In the genomic region with DNA sequence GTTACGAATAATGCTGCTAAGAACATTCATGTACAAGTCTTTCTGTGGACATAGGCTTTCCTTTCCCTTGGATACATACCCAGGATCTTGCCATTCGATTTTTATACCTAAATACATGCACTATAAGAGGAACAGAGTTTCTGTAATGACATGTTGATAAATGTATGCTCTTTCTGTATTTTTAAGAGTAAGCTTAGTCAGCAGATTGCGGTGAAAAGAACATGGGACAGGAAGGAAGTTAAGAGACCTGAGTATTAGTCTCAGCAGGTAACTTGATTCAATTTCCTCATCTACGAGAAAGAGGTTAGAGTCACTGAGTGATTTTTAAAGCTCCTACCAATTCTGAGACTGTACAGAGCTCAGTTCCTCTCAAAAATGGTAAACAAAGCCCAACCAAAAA, we compare ENCODE assay signal across 1 cellular context.
TF ChIP-seq lines count a peak whose summit lies in the region.

No MANE protein-coding gene starts in this region.

TF ChIP-seq in GM23338, 12 proteins besides CTCF, POLR2A, EP300 and RAD21:
- TF ChIP-seq, protein P1, sequence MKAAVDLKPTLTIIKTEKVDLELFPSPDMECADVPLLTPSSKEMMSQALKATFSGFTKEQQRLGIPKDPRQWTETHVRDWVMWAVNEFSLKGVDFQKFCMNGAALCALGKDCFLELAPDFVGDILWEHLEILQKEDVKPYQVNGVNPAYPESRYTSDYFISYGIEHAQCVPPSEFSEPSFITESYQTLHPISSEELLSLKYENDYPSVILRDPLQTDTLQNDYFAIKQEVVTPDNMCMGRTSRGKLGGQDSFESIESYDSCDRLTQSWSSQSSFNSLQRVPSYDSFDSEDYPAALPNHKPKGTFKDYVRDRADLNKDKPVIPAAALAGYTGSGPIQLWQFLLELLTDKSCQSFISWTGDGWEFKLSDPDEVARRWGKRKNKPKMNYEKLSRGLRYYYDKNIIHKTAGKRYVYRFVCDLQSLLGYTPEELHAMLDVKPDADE (IDR thresholded peaks at IDR 0.05): no peak
- TF ChIP-seq EZH2 (IDR thresholded peaks at IDR 0.05; ENCODE audit: low read depth, unreplicated experiment): no peak
- no peak for TF ChIP-seq POLR2AphosphoS5 (IDR thresholded peaks at IDR 0.05; ENCODE audit: low read depth)
- TF ChIP-seq EZH2phosphoT487 (IDR thresholded peaks at IDR 0.05; ENCODE audit: unreplicated experiment): no peak
- no peak for TF ChIP-seq NANOG (IDR thresholded peaks at IDR 0.05; ENCODE audit: borderline replicate concordance)
- no peak for TF ChIP-seq CREB1 (CRISPR knock-in tag; IDR thresholded peaks at IDR 0.05; ENCODE audit: low read depth)
- TF ChIP-seq, protein P2, sequence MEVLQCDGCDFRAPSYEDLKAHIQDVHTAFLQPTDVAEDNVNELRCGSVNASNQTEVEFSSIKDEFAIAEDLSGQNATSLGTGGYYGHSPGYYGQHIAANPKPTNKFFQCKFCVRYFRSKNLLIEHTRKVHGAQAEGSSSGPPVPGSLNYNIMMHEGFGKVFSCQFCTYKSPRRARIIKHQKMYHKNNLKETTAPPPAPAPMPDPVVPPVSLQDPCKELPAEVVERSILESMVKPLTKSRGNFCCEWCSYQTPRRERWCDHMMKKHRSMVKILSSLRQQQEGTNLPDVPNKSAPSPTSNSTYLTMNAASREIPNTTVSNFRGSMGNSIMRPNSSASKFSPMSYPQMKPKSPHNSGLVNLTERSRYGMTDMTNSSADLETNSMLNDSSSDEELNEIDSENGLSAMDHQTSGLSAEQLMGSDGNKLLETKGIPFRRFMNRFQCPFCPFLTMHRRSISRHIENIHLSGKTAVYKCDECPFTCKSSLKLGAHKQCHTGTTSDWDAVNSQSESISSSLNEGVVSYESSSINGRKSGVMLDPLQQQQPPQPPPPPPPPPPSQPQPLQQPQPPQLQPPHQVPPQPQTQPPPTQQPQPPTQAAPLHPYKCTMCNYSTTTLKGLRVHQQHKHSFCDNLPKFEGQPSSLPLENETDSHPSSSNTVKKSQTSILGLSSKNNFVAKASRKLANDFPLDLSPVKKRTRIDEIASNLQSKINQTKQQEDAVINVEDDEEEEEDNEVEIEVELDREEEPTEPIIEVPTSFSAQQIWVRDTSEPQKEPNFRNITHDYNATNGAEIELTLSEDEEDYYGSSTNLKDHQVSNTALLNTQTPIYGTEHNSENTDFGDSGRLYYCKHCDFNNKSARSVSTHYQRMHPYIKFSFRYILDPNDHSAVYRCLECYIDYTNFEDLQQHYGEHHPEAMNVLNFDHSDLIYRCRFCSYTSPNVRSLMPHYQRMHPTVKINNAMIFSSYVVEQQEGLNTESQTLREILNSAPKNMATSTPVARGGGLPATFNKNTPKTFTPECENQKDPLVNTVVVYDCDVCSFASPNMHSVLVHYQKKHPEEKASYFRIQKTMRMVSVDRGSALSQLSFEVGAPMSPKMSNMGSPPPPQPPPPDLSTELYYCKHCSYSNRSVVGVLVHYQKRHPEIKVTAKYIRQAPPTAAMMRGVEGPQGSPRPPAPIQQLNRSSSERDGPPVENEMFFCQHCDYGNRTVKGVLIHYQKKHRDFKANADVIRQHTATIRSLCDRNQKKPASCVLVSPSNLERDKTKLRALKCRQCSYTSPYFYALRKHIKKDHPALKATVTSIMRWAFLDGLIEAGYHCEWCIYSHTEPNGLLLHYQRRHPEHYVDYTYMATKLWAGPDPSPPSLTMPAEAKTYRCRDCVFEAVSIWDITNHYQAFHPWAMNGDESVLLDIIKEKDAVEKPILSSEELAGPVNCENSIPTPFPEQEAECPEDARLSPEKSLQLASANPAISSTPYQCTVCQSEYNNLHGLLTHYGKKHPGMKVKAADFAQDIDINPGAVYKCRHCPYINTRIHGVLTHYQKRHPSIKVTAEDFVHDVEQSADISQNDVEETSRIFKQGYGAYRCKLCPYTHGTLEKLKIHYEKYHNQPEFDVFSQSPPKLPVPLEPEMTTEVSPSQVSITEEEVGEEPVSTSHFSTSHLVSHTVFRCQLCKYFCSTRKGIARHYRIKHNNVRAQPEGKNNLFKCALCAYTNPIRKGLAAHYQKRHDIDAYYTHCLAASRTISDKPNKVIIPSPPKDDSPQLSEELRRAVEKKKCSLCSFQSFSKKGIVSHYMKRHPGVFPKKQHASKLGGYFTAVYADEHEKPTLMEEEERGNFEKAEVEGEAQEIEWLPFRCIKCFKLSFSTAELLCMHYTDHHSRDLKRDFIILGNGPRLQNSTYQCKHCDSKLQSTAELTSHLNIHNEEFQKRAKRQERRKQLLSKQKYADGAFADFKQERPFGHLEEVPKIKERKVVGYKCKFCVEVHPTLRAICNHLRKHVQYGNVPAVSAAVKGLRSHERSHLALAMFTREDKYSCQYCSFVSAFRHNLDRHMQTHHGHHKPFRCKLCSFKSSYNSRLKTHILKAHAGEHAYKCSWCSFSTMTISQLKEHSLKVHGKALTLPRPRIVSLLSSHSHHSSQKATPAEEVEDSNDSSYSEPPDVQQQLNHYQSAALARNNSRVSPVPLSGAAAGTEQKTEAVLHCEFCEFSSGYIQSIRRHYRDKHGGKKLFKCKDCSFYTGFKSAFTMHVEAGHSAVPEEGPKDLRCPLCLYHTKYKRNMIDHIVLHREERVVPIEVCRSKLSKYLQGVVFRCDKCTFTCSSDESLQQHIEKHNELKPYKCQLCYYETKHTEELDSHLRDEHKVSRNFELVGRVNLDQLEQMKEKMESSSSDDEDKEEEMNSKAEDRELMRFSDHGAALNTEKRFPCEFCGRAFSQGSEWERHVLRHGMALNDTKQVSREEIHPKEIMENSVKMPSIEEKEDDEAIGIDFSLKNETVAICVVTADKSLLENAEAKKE (CRISPR knock-in tag; IDR thresholded peaks at IDR 0.05): no peak
- no peak for TF ChIP-seq JUNB (IDR thresholded peaks at IDR 0.05; ENCODE audit: unreplicated experiment)
- TF ChIP-seq STAT1 (IDR thresholded peaks at IDR 0.05; ENCODE audit: unreplicated experiment): no peak
- TF ChIP-seq ZNF114 (CRISPR knock-in tag; IDR thresholded peaks at IDR 0.05): no peak
- TF ChIP-seq, protein P3, sequence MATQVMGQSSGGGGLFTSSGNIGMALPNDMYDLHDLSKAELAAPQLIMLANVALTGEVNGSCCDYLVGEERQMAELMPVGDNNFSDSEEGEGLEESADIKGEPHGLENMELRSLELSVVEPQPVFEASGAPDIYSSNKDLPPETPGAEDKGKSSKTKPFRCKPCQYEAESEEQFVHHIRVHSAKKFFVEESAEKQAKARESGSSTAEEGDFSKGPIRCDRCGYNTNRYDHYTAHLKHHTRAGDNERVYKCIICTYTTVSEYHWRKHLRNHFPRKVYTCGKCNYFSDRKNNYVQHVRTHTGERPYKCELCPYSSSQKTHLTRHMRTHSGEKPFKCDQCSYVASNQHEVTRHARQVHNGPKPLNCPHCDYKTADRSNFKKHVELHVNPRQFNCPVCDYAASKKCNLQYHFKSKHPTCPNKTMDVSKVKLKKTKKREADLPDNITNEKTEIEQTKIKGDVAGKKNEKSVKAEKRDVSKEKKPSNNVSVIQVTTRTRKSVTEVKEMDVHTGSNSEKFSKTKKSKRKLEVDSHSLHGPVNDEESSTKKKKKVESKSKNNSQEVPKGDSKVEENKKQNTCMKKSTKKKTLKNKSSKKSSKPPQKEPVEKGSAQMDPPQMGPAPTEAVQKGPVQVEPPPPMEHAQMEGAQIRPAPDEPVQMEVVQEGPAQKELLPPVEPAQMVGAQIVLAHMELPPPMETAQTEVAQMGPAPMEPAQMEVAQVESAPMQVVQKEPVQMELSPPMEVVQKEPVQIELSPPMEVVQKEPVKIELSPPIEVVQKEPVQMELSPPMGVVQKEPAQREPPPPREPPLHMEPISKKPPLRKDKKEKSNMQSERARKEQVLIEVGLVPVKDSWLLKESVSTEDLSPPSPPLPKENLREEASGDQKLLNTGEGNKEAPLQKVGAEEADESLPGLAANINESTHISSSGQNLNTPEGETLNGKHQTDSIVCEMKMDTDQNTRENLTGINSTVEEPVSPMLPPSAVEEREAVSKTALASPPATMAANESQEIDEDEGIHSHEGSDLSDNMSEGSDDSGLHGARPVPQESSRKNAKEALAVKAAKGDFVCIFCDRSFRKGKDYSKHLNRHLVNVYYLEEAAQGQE (IDR thresholded peaks at IDR 0.05; ENCODE audit: unreplicated experiment): no peak
- TF ChIP-seq ZNF331 (CRISPR knock-in tag; IDR thresholded peaks at IDR 0.05; ENCODE audit: low read depth): no peak
